14 cellular contexts compared by ENCODE assay signal in genomic region chr5:150847334-150847695, GRCh38. TPM values are rescaled to one million over a fixed set of nuclear protein-coding genes. Genes with fewer than 3 reads are reported as not detected.
A peak's percentile ranks its signal among the peaks of the same experiment; 100 is the strongest.
DNase-seq lines count a peak whose midpoint lies in the region; ATAC-seq and TF ChIP-seq lines count a peak whose summit lies in the region.
"Had no signal": no experiment of that assay in that cellular context is flagged by ENCODE, and none has a peak within 500 bp of the region (broad histone marks: within the 10 kb centered on the region; RNA-seq: fewer than 3 reads in every experiment).

No MANE protein-coding gene starts in this region.

- H3K9me2 ChIP-seq in HCT116 (ENCODE audit: insufficient read depth) = no peaks in the 10 kb centered on the region

- ATAC-seq in HCT116 = peak; percentile 21; the same call in 1 of the 2 replicates
- ATAC-seq in naive thymus-derived CD8-positive, alpha-beta T cell = no peak

- TF ChIP-seq RAD21 in HCT116 (IDR thresholded peaks at IDR 0.05; ENCODE audit: low read depth) = no peak

- H3K27me3 ChIP-seq in HCT116 (ENCODE audit: insufficient read depth, low read length) = no peaks in the 10 kb centered on the region

- H3K27ac ChIP-seq in HCT116 (ENCODE audit: low read depth, low read length) = no peak overlapping the region
- no peak overlapping the region for H3K27ac ChIP-seq in VCaP
- H3K27ac ChIP-seq: A549 had no signal

- no peak overlapping the region for H2AFZ ChIP-seq in HCT116 (ENCODE audit: low read depth, low read length, poor library complexity, severe bottlenecking)

- H3K36me3 ChIP-seq in HCT116 (ENCODE audit: control insufficient read depth in 1 of 2, insufficient read depth in 2 of 2, low read length in 2 of 2) = no peaks in the 10 kb centered on the region

- POLR2A ChIA-PET in HCT116 (lab: Charles Lee) = no interaction called here
- POLR2A ChIA-PET in naive thymus-derived CD8-positive, alpha-beta T cell (lab: Charles Lee) = interaction anchor here (0.8 to 2.6 kb wide), 10 partner anchors 46 to 388 kb away, joined by 3 to 16 read pairs (median 6); partner anchors contain the start of genes DCTN4, RBM22 and SMIM3

- no peak for TF ChIP-seq CTCF in HCT116 (IDR thresholded peaks at IDR 0.05 in 2 of 3, conservative IDR thresholded peaks at IDR 0.05 in 1 of 3; ENCODE audit: borderline replicate concordance in 1 of 3, insufficient read depth in 1 of 3, low read depth in 2 of 3, low read length in 2 of 3)
- peak; percentile 51 for TF ChIP-seq CTCF in VCaP (conservative IDR thresholded peaks at IDR 0.05)

- RAD21 ChIA-PET in HCT116 (lab: Charles Lee; ENCODE audit: low non-redundant PET in 1 of 2, low total read pairs in 2 of 2, uncharacterized antibody in 2 of 2, unreplicated experiment in 2 of 2) = interaction anchor here (1.1 to 1.6 kb wide), 3 partner anchors 285 to 287 kb away, joined by 3 to 5 read pairs (median 4); no protein-coding TSS in a partner anchor

- H3K4me2 ChIP-seq in HCT116 (ENCODE audit: low read length) = no peak overlapping the region
- H3K4me2 ChIP-seq: A549 had no signal

- no TSS peak for BruUV-seq in HCT116 (replicated peaks; lab: Mats Ljungman, UMichigan)

- H3K79me2 ChIP-seq in HCT116 (ENCODE audit: insufficient read depth, low read length) = no peaks in the 10 kb centered on the region

- peaks cover 4% of the 10 kb centered on the region for H3K9me3 Mint-ChIP-seq in activated CD4-positive, alpha-beta T cell treated with anti-CD3 and anti-CD28 coated beads, Interleukin-2, amount 10 ng/mL, durations not matched to agents 24 days and 14 days
- H3K9me3 Mint-ChIP-seq in naive thymus-derived CD8-positive, alpha-beta T cell = no peaks in the 10 kb centered on the region

- no peak for TF ChIP-seq POLR2A in HCT116 (IDR thresholded peaks at IDR 0.05; ENCODE audit: borderline replicate concordance, extremely low read depth, insufficient read depth, insufficient read length)

- CTCF ChIA-PET in HCT116 (lab: Charles Lee) = interaction anchor here (0.6 to 2.6 kb wide), 5 partner anchors 60 to 397 kb away, joined by 3 to 26 read pairs (median 5); partner anchors contain the start of genes RBM22 and RPS14

- H3K27ac Mint-ChIP-seq in activated CD4-positive, alpha-beta T cell treated with anti-CD3 and anti-CD28 coated beads, Interleukin-2, amount 10 ng/mL, durations not matched to agents 24 days and 14 days = no peak overlapping the region
- peak overlapping the region in 9 of 10 donors; percentile 73 to 92 (median 88) for H3K27ac Mint-ChIP-seq in naive thymus-derived CD8-positive, alpha-beta T cell
- H3K27ac Mint-ChIP-seq: endodermal cell had no signal

- peaks cover 3% of the 10 kb centered on the region for H3K36me3 Mint-ChIP-seq in activated CD4-positive, alpha-beta T cell treated with anti-CD3 and anti-CD28 coated beads, Interleukin-2, amount 10 ng/mL, durations not matched to agents 24 days and 14 days (ENCODE audit: low read depth)
- no peaks in the 10 kb centered on the region for H3K36me3 Mint-ChIP-seq in naive thymus-derived CD8-positive, alpha-beta T cell

- peaks cover 30% of the 10 kb centered on the region for H3K4me1 Mint-ChIP-seq in activated CD4-positive, alpha-beta T cell treated with anti-CD3 and anti-CD28 coated beads, Interleukin-2, amount 10 ng/mL, durations not matched to agents 24 days and 14 days
- peaks cover 13 to 22% (median 16%) of the 10 kb centered on the region in 4 donors for H3K4me1 Mint-ChIP-seq in naive thymus-derived CD8-positive, alpha-beta T cell
- H3K4me1 Mint-ChIP-seq: endodermal cell had no signal

- intact Hi-C loops in activated CD4-positive, alpha-beta T cell treated with anti-CD3 and anti-CD28 coated beads, Interleukin-2, amount 10 ng/mL, durations not matched to agents 24 days and 14 days (cut with micrococcal nuclease) = loop anchor here (1.0 to 10.0 kb wide), 9 partner anchors 46 to 405 kb away; partner anchors contain the start of genes ANXA6 and GM2A
- intact Hi-C loops in HCT116 (cut with micrococcal nuclease) = loop anchor here (1.0 to 5.0 kb wide), 5 partner anchors 46 to 286 kb away; partner anchors contain the start of gene RBM22

- no peaks in the 10 kb centered on the region for H3K9me3 ChIP-seq in HCT116 (ENCODE audit: control insufficient read depth in 1 of 2, insufficient read depth in 1 of 2, low read depth in 1 of 2, low read length in 2 of 2)
- H3K9me3 ChIP-seq: A549 had no signal

- no peak overlapping the region for H3K9ac ChIP-seq in HCT116 (ENCODE audit: low read length)

- H4K20me1 ChIP-seq in HCT116 (ENCODE audit: insufficient read depth) = no peaks in the 10 kb centered on the region

- no peak overlapping the region for H3K4me3 ChIP-seq in HCT116 (replicated peaks in 1 of 2; ENCODE audit: low read depth in 1 of 2, low read length in 2 of 2)
- H3K4me3 ChIP-seq: A549 had no signal

- H3K4me3 Mint-ChIP-seq in activated CD4-positive, alpha-beta T cell treated with anti-CD3 and anti-CD28 coated beads, Interleukin-2, amount 10 ng/mL, durations not matched to agents 24 days and 14 days = peak overlapping the region; percentile 80
- H3K4me3 Mint-ChIP-seq in naive thymus-derived CD8-positive, alpha-beta T cell = peak overlapping the region; percentile 73 to 90 (median 87)
- H3K4me3 Mint-ChIP-seq: endodermal cell had no signal

- peaks cover 0 to 4% of the 10 kb centered on the region in 2 experiments; a peak in 2 of 4 replicates for H3K4me1 ChIP-seq in HCT116 (ENCODE audit: control insufficient read depth in 1 of 2, insufficient read depth in 2 of 2, low read length in 2 of 2)
- H3K4me1 ChIP-seq: A549 had no signal

- DNase-seq in activated CD4-positive, alpha-beta T cell treated with anti-CD3 and anti-CD28 coated beads, Interleukin-2, amount 10 ng/mL, durations not matched to agents 24 days and 14 days = no peak
- no peak for DNase-seq in activated CD4-positive, alpha-beta T cell treated with anti-CD3 and anti-CD28 coated beads, Interleukin-2, amount 50 U/mL, for 4 hours
- DNase-seq in HCT116 (ENCODE audit: low read depth, low spot score) (no peak), NCI-H2196 treated with DMSO at 0.1 percent for 48 hours (lab: John Stamatoyannopoulos, UW; ENCODE audit: unreplicated experiment) (no peak), DMS153 treated with DMSO at 0.1 percent for 48 hours (lab: John Stamatoyannopoulos, UW; ENCODE audit: unreplicated experiment) (no peak), cerebellum (ENCODE audit: low spot score) (no peak)
- no peak for DNase-seq in naive thymus-derived CD8-positive, alpha-beta T cell

- H3K27me3 Mint-ChIP-seq in activated CD4-positive, alpha-beta T cell treated with anti-CD3 and anti-CD28 coated beads, Interleukin-2, amount 10 ng/mL, durations not matched to agents 24 days and 14 days = peaks cover 3% of the 10 kb centered on the region
- peaks cover 0 to 5% (median 0%) of the 10 kb centered on the region in 5 donors for H3K27me3 Mint-ChIP-seq in naive thymus-derived CD8-positive, alpha-beta T cell

TF ChIP-seq in HCT116, 20 proteins besides CTCF, POLR2A, EP300 and RAD21:
- TF ChIP-seq CBX3 (IDR thresholded peaks at IDR 0.05; ENCODE audit: low read depth) (no peak), EGR1 (IDR thresholded peaks at IDR 0.05; ENCODE audit: low read depth) (0 out of 2 replicates have a peak, but pooled peaks have one; percentile 10)

RNA-seq across cellular contexts. Expression of gene IRGM, which starts 1.0 kb away (rescaled TPM):
- 0.91 and 1.2 TPM in 2 replicates for total RNA-seq in activated CD4-positive, alpha-beta T cell treated with anti-CD3 and anti-CD28 coated beads, Interleukin-2, amount 10 ng/mL, durations not matched to agents 24 days and 14 days
- total RNA-seq in HCT116 (2021; ENCODE audit: unreplicated experiment) = not detected
- polyA plus RNA-seq in HCT116 (2012) = 0.14 and 0.33 TPM in 2 replicates
- total RNA-seq in naive thymus-derived CD8-positive, alpha-beta T cell = 1 to 10 TPM; 2.2 to 2.8 TPM
- polyA plus RNA-seq in naive thymus-derived CD8-positive, alpha-beta T cell = 1 to 10 TPM in 2 of 3 donors, under 1 TPM in 1; 0.43 to 2.4 (median 1.9) TPM
- 0.45 TPM for total RNA-seq in cerebellum
- total RNA-seq: Calu3, endodermal cell, lung microvascular endothelial cell, SK-MEL-5, skeletal muscle tissue had no signal
- polyA plus RNA-seq: A549 had no signal

RNA-seq across cellular contexts. Expression of gene ZNF300, which starts 57.5 kb away (rescaled TPM):
- 0.47 and 0.54 TPM in 2 replicates for total RNA-seq in activated CD4-positive, alpha-beta T cell treated with anti-CD3 and anti-CD28 coated beads, Interleukin-2, amount 10 ng/mL, durations not matched to agents 24 days and 14 days
- total RNA-seq in HCT116 (2021; ENCODE audit: unreplicated experiment) (0.05 TPM), cerebellum (57.1 TPM)
- polyA plus RNA-seq in HCT116 (2012) = 0.02 TPM in 1 of 2 replicates, not detected in the other
- total RNA-seq in naive thymus-derived CD8-positive, alpha-beta T cell = 1 to 10 TPM; 4.6 to 4.8 TPM
- polyA plus RNA-seq in naive thymus-derived CD8-positive, alpha-beta T cell = under 1 TPM; 0.20 to 0.89 (median 0.39) TPM
